1 cellular context compared by ENCODE assay signal in genomic region chr20:33651562-33652048, GRCh38.
TF ChIP-seq lines count a peak whose summit lies in the region.

No MANE protein-coding gene starts in this region.

TF ChIP-seq in K562, 482 proteins besides CTCF, POLR2A, EP300 and RAD21 (continued from another document):
- no peak for TF ChIP-seq DEAF1 (CRISPR knock-in tag; IDR thresholded peaks at IDR 0.05)
